Comparison of ENCODE assay signal across 8 cellular contexts in genomic region chr5:66828551-66829421, GRCh38.
DNase-seq lines count a peak whose midpoint lies in the region; ATAC-seq and TF ChIP-seq lines count a peak whose summit lies in the region.

No MANE protein-coding gene starts in this region.

- H3K36me3 Mint-ChIP-seq in T-cell (no peaks in the 10 kb centered on the region), brain (no peaks in the 10 kb centered on the region)

- POLR2A ChIA-PET in T-cell (lab: Charles Lee): interaction anchor here (0.6 to 0.8 kb wide), 3 partner anchors 9 to 997 kb away, joined by 3 to 9 read pairs (median 6); no protein-coding TSS in a partner anchor

- peak; percentile 89 to 94 (median 92) for ATAC-seq in T-cell (replicated peaks in 1 of 4)

- H3K27ac Mint-ChIP-seq in T-cell (peak overlapping the region; percentile 62 to 78), brain (peak overlapping the region; percentile 29 to 87 (median 54))

- H3K9me3 Mint-ChIP-seq in T-cell: no peaks in the 10 kb centered on the region
- no peaks in the 10 kb centered on the region for H3K9me3 Mint-ChIP-seq in brain

- CTCF ChIA-PET in T-cell (lab: Charles Lee): interaction anchor here (0.5 to 1.8 kb wide), 6 partner anchors 9 to 1825 kb away, joined by 4 to 11 read pairs (median 6); no protein-coding TSS in a partner anchor

- no peak for TF ChIP-seq CTCF in brain (conservative IDR thresholded peaks at IDR 0.05)

- DNase-seq in NCI-H1092 (lab: John Stamatoyannopoulos, UW): peak; percentile 3
- DNase-seq in NCI-H1092 treated with DMSO at 0.1 percent for 48 hours (lab: John Stamatoyannopoulos, UW): no peak
- peak; percentile 41 for DNase-seq in HPDE6-E6E7 (ENCODE audit: extremely low spot score)
- DNase-seq in T-cell: peak; percentile 15 to 72 (median 47)
- peak in 47 of 51 donors; percentile 5 to 85 (median 58) for DNase-seq in hypothalamus (lab: John Stamatoyannopoulos, UW)
- DNase-seq in pulmonary artery endothelial cell (ENCODE audit: low read depth, low spot score): peak; percentile 86
- DNase-seq in NCI-H128 (lab: John Stamatoyannopoulos, UW; ENCODE audit: unreplicated experiment): no peak

- H3K4me3 Mint-ChIP-seq in T-cell (peak overlapping the region; percentile 75 to 78 (median 78)), brain (peak overlapping the region; percentile 82 to 90 (median 84))

- H3K4me1 Mint-ChIP-seq in T-cell (peaks cover 22 to 32% (median 32%) of the 10 kb centered on the region in 3 donors), brain (peaks cover 42% of the 10 kb centered on the region)

- H3K27me3 Mint-ChIP-seq in T-cell (peaks cover 13 to 25% of the 10 kb centered on the region in 2 donors), brain (peaks cover 16% of the 10 kb centered on the region)

Comparison
In these comparisons a context has a peak if more than half of its experiments do, and no peak if none do; other contexts are left out.
1. DNase-seq: peak in NCI-H1092 (single experiment), HPDE6-E6E7 (single experiment), T-cell (34 of 34), hypothalamus (47 of 51) and pulmonary artery endothelial cell (single experiment); none in NCI-H1092 treated with DMSO at 0.1 percent for 48 hours (single experiment) and NCI-H128 (single experiment).